ENCODE assay signal across 9 cellular contexts in the genomic region with DNA sequence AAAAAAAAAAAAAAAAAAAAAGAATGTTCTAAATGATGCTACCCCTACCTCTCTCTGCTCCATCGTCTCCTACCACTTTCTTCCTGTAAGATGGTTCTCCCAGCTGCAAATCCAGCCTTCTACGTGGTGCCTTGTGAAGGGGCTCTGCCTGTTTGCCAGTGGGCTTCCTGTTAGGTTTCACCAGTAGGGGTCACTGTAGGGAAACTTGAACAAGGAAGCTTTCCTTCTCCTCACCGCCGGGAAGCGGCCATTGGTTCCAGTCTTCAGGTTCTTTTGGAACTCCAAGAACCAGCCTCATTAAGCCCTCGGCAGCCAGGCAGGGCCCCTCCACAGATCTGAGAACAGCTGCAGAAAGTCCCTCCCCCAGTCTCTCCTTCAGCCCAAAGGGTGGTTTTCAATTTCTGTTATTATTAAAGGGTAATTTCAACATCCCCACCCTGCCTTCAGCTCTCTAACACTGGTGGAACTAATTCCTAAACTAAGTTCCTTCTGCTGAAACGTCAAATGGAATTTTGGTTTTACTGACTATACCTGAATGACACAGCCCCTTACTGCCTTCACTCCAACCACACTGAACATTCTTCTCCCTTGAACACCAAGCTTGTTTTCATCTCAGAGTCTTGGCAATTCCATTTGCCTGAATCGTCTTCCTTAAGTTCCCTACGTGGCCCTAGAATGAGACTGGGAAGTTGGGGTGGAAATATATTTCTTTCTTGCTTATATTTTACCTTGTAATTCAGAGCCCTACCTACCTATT. TPM values are rescaled to one million over a fixed set of nuclear protein-coding genes. Genes with fewer than 3 reads are reported as not detected.
A peak's percentile ranks its signal among the peaks of the same experiment; 100 is the strongest.
DNase-seq lines count a peak whose midpoint lies in the region; ATAC-seq and TF ChIP-seq lines count a peak whose summit lies in the region.
"Had no signal": no experiment of that assay in that cellular context is flagged by ENCODE, and none has a peak within 500 bp of the region (broad histone marks: within the 10 kb centered on the region; RNA-seq: fewer than 3 reads in every experiment).

No MANE protein-coding gene starts in this region.

- H3K4me3 ChIP-seq in body of pancreas = no peak overlapping the region
- H3K4me3 ChIP-seq: BLaER1 treated with 17β-estradiol and CSF1 and Interleukin-3, amounts not matched to agents 10 nM and 100 nM had no signal

- H3K27me3 ChIP-seq in body of pancreas = no peaks in the 10 kb centered on the region
- H3K27me3 ChIP-seq: BLaER1 treated with 17β-estradiol and CSF1 and Interleukin-3, amounts not matched to agents 10 nM and 100 nM had no signal

- DNase-seq in NCI-H1436 (lab: John Stamatoyannopoulos, UW) (peak; percentile 7), NCI-H1436 treated with DMSO at 0.1 percent for 48 hours (lab: John Stamatoyannopoulos, UW) (no peak), LHCN-M2 (ENCODE audit: low read depth) (peak; percentile 20), body of pancreas (peak in 3 of 4 donors; percentile 43 to 58 (median 48)), non-pigmented ciliary epithelial cell (ENCODE audit: low read depth) (peak; percentile 52), GOT3 (lab: John Stamatoyannopoulos, UW) (no peak)

- ATAC-seq in body of pancreas (no peak), GM19397 (IDR thresholded peaks at IDR 0.05; ENCODE audit: unreplicated experiment) (no peak), GM19395 (IDR thresholded peaks at IDR 0.05; ENCODE audit: unreplicated experiment) (no peak)

- peak in 6 of 7 experiments; percentile 23 to 51 (median 39) for TF ChIP-seq CTCF in body of pancreas (IDR thresholded peaks at IDR 0.05)

- peaks cover 0 to 20% of the 10 kb centered on the region in 2 donors for H3K36me3 ChIP-seq in body of pancreas (replicated peaks in 1 of 2; ENCODE audit: insufficient read depth in 1 of 2, low read depth in 2 of 2)

- peaks cover 21% of the 10 kb centered on the region for H3K4me1 ChIP-seq in body of pancreas
- H3K4me1 ChIP-seq: BLaER1 treated with 17β-estradiol and CSF1 and Interleukin-3, amounts not matched to agents 10 nM and 100 nM had no signal

- no peaks in the 10 kb centered on the region for H3K9me3 ChIP-seq in body of pancreas

- intact Hi-C loops in body of pancreas (cut with DNase I) = no loop called here

- TF ChIP-seq POLR2A in body of pancreas (IDR thresholded peaks at IDR 0.05) = no peak

- WGBS in body of pancreas, 2 donors = 66 to 81% methylated on average over 9 of the region's 9 CpGs

- H3K27ac ChIP-seq in body of pancreas = no peak overlapping the region
- H3K27ac ChIP-seq: BLaER1 treated with 17β-estradiol and CSF1 and Interleukin-3, amounts not matched to agents 10 nM and 100 nM had no signal

RNA-seq across cellular contexts. Expression of a gene that starts 13.5 kb away (rescaled TPM):
- 17.9 and 20.2 TPM in 2 replicates for total RNA-seq in LHCN-M2 (2014; rRNA removed)
- polyA plus RNA-seq in LHCN-M2 (2012) = 11.9 TPM
- 10 to 100 TPM; 50.8 to 63.9 TPM for total RNA-seq in body of pancreas

Comparison
In these comparisons a context has a peak if more than half of its experiments do, and no peak if none do; other contexts are left out.
1. DNase-seq: peak in NCI-H1436 (single experiment), LHCN-M2 (single experiment), body of pancreas (3 of 4) and non-pigmented ciliary epithelial cell (single experiment); none in NCI-H1436 treated with DMSO at 0.1 percent for 48 hours (single experiment) and GOT3 (single experiment).